In the genomic region with DNA sequence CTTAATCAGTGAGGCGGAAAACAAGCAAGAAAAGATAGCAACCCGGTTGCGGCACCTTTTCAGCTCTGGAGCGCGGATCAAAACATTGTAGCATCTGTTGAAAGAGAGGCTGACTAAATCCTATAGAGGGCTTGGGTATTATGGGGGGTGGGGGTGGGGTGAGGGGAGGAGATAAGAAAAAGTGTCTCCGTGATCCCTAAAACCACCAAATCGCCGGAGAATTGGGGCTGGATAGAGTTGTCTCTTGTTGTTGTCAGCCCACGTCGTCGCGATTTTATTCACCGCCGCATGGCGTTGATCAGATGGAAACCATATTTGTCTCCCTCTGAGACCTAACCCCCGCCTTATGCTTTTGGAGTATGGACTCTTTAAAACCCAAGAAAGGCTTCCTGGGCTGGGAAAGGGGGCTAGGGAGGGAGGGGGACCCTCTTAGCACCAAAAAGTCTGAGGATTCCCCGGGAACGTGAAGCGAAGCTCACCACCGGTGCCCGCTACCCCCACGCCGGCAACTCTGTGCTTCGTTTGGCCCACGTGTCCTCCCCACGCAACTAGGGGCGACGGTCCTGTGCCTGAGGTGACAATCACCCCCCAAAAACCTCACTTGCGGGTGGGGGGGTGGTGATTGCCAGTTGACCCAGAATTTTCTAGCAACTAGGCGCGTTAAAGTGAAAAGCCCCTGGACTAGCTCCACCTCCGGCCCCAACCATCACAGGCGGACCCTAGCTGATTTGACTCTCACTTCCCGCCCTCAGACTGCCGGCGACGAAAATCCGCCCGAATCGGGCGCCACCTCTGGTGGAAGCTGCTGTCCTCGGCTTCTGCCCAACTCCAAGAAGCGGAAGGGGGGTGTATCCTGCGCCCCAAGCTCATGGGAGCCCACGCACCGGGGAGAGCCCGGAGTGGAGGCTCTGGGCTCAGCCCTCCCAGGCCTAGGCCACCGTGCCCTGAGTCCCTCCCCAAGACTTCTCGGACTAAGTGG, we compare ENCODE assay signal across 8 cellular contexts. TPM values are rescaled to one million over a fixed set of nuclear protein-coding genes. Genes with fewer than 3 reads are reported as not detected.
A peak's percentile ranks its signal among the peaks of the same experiment; 100 is the strongest.
DNase-seq lines count a peak whose midpoint lies in the region; ATAC-seq and TF ChIP-seq lines count a peak whose summit lies in the region.

No MANE protein-coding gene starts in this region.

- TF ChIP-seq CTCF in foreskin fibroblast (IDR thresholded peaks at IDR 0.05; ENCODE audit: low read depth, low read length): peak; percentile 14

- peaks cover 22% of the 10 kb centered on the region for H3K4me1 Mint-ChIP-seq in activated T-cell treated with anti-CD3 and anti-CD28 coated beads, Interleukin-2, amount 50 U/mL, for 4 hours (ENCODE audit: low read depth)
- peaks cover 28% of the 10 kb centered on the region in 2 donors for H3K4me1 Mint-ChIP-seq in stimulated activated naive B cell treated with anti-CD40 and anti-IgM and Interleukin-4, amounts not matched to agents 10 μg/mL and 1 μg/mL and 100 μg/mL, for 72 hours

- H3K27ac Mint-ChIP-seq in stimulated activated naive B cell treated with anti-CD40 and anti-IgM and Interleukin-4, amounts not matched to agents 10 μg/mL and 1 μg/mL and 100 μg/mL, for 72 hours: peak overlapping the region; percentile 79

- peaks cover 16% of the 10 kb centered on the region for H3K9me3 Mint-ChIP-seq in activated T-cell treated with anti-CD3 and anti-CD28 coated beads, Interleukin-2, amount 50 U/mL, for 4 hours
- H3K9me3 Mint-ChIP-seq in stimulated activated naive B cell treated with anti-CD40 and anti-IgM and Interleukin-4, amounts not matched to agents 10 μg/mL and 1 μg/mL and 100 μg/mL, for 72 hours: peaks cover 15 to 18% of the 10 kb centered on the region in 2 donors

- DNase-seq in activated T-cell treated with anti-CD3 and anti-CD28 coated beads, Interleukin-2, amount 50 U/mL, for 48 hours: peak; percentile 36 to 53
- DNase-seq in activated T-cell treated with anti-CD3 and anti-CD28 coated beads, Interleukin-2, amount 50 U/mL, for 4 hours: no peak
- peak; percentile 48 for DNase-seq in SK-N-DZ (ENCODE audit: low spot score)
- DNase-seq in foreskin fibroblast: no peak
- no peak for DNase-seq in stimulated activated naive B cell treated with anti-CD40 and anti-IgM and Interleukin-4, amounts not matched to agents 10 μg/mL and 1 μg/mL and 100 μg/mL, for 72 hours
- no peak for DNase-seq in hepatic stellate cell (ENCODE audit: low spot score)
- DNase-seq in NCI-H128 (lab: John Stamatoyannopoulos, UW; ENCODE audit: unreplicated experiment): no peak
- DNase-seq in putamen (ENCODE audit: low spot score): no peak

- H3K36me3 Mint-ChIP-seq in activated T-cell treated with anti-CD3 and anti-CD28 coated beads, Interleukin-2, amount 50 U/mL, for 4 hours (ENCODE audit: insufficient read depth): no peaks in the 10 kb centered on the region
- H3K36me3 Mint-ChIP-seq in stimulated activated naive B cell treated with anti-CD40 and anti-IgM and Interleukin-4, amounts not matched to agents 10 μg/mL and 1 μg/mL and 100 μg/mL, for 72 hours: peaks cover 9 to 20% of the 10 kb centered on the region in 2 donors

- peaks cover 80% of the 10 kb centered on the region for H3K27me3 Mint-ChIP-seq in activated T-cell treated with anti-CD3 and anti-CD28 coated beads, Interleukin-2, amount 50 U/mL, for 4 hours (ENCODE audit: low read depth)
- H3K27me3 Mint-ChIP-seq in stimulated activated naive B cell treated with anti-CD40 and anti-IgM and Interleukin-4, amounts not matched to agents 10 μg/mL and 1 μg/mL and 100 μg/mL, for 72 hours: peaks cover 77 to 87% of the 10 kb centered on the region in 2 donors

- no peak overlapping the region for H3K4me3 ChIP-seq in foreskin fibroblast (ENCODE audit: low read depth in 1 of 2, low read length in 2 of 2)

- no peak overlapping the region for H3K4me3 Mint-ChIP-seq in activated T-cell treated with anti-CD3 and anti-CD28 coated beads, Interleukin-2, amount 50 U/mL, for 4 hours
- H3K4me3 Mint-ChIP-seq in stimulated activated naive B cell treated with anti-CD40 and anti-IgM and Interleukin-4, amounts not matched to agents 10 μg/mL and 1 μg/mL and 100 μg/mL, for 72 hours: peak overlapping the region in 1 of 2 donors; percentile 44

- no peak for ATAC-seq in activated T-cell treated with anti-CD3 and anti-CD28 coated beads, Interleukin-2, amount 50 U/mL, for 4 hours
- ATAC-seq in stimulated activated naive B cell treated with anti-CD40 and anti-IgM and Interleukin-4, amounts not matched to agents 10 μg/mL and 1 μg/mL and 100 μg/mL, for 72 hours (replicated peaks): no peak

RNA-seq across cellular contexts. Expression of a gene that starts 12.8 kb away (rescaled TPM):
- total RNA-seq in activated T-cell treated with anti-CD3 and anti-CD28 coated beads, Interleukin-2, amount 50 U/mL, for 4 hours: not detected
- 0.65 and 0.73 TPM in 2 replicates for polyA plus RNA-seq in SK-N-DZ (2014; cell fraction: cytosol; rRNA removed)
- polyA plus RNA-seq in SK-N-DZ (2014; cell fraction: nucleus; rRNA removed): 0.56 and 9.3 TPM in 2 replicates

Comparison
In these comparisons a context has a peak if more than half of its experiments do, and no peak if none do; other contexts are left out.
1. DNase-seq: peak in activated T-cell treated with anti-CD3 and anti-CD28 coated beads, Interleukin-2, amount 50 U/mL, for 48 hours (2 of 2) and SK-N-DZ (single experiment); none in activated T-cell treated with anti-CD3 and anti-CD28 coated beads, Interleukin-2, amount 50 U/mL, for 4 hours (single experiment), foreskin fibroblast (0 of 2), stimulated activated naive B cell treated with anti-CD40 and anti-IgM and Interleukin-4, amounts not matched to agents 10 μg/mL and 1 μg/mL and 100 μg/mL, for 72 hours (single experiment), hepatic stellate cell (single experiment), NCI-H128 (single experiment) and putamen (single experiment).